ENCODE assay signal across 17 cellular contexts in genomic region chr10:20616056-20616671, GRCh38.
DNase-seq lines count a peak whose midpoint lies in the region; ATAC-seq and TF ChIP-seq lines count a peak whose summit lies in the region.
"Had no signal": no experiment of that assay in that cellular context is flagged by ENCODE, and none has a peak within 500 bp of the region (broad histone marks: within the 10 kb centered on the region; RNA-seq: fewer than 3 reads in every experiment).

No MANE protein-coding gene starts in this region.

- TF ChIP-seq CTCF in heart right ventricle (IDR thresholded peaks at IDR 0.05) = no peak

- intact Hi-C loops in heart right ventricle (cut with DNase I) = no loop called here

- peaks cover 74 to 76% of the 10 kb centered on the region in 2 donors for H3K4me1 Mint-ChIP-seq in immature natural killer cell
- peaks cover 35 to 38% of the 10 kb centered on the region in 2 donors for H3K4me1 Mint-ChIP-seq in natural killer cell treated with Interleukin-12 subunit alpha and Interleukin-12 subunit beta and Interleukin-15 and Interleukin-18, amount 100 ng/mL, for 72 hours (ENCODE audit: low read depth in 2 of 2)

- H3K9me3 ChIP-seq in heart right ventricle = no peaks in the 10 kb centered on the region
- H3K9me3 ChIP-seq: A549, BE2C, Caco-2, HAP-1 had no signal

- H3K9me3 Mint-ChIP-seq in immature natural killer cell = peaks cover 0 to 12% (median 6%) of the 10 kb centered on the region in 6 donors
- peaks cover 12% of the 10 kb centered on the region for H3K9me3 Mint-ChIP-seq in natural killer cell treated with Interleukin-12 subunit alpha and Interleukin-12 subunit beta and Interleukin-15 and Interleukin-18, amount 100 ng/mL, for 72 hours

- H3K27ac Mint-ChIP-seq in immature natural killer cell = peak overlapping the region; percentile 90 to 97 (median 94)
- peak overlapping the region; percentile 65 to 82 for H3K27ac Mint-ChIP-seq in natural killer cell treated with Interleukin-12 subunit alpha and Interleukin-12 subunit beta and Interleukin-15 and Interleukin-18, amount 100 ng/mL, for 72 hours
- H3K27ac Mint-ChIP-seq: IgD-negative memory B cell had no signal

- WGBS in heart right ventricle, 2 donors = 97 to 99% methylated on average over 3 of the region's 3 CpGs

- H3K4me3 ChIP-seq in heart right ventricle = no peak overlapping the region
- H3K4me3 ChIP-seq: A549, GM12878, HAP-1 had no signal

- H3K27me3 Mint-ChIP-seq in immature natural killer cell (ENCODE audit: low read depth in 3 of 3) = peaks cover 0 to 3% (median 2%) of the 10 kb centered on the region in 3 donors
- no peaks in the 10 kb centered on the region for H3K27me3 Mint-ChIP-seq in natural killer cell treated with Interleukin-12 subunit alpha and Interleukin-12 subunit beta and Interleukin-15 and Interleukin-18, amount 100 ng/mL, for 72 hours
- H3K27me3 Mint-ChIP-seq: CD8-positive, alpha-beta memory T cell; IgD-negative memory B cell had no signal

- H3K4me1 ChIP-seq in heart right ventricle = peaks cover 0 to 11% (median 0%) of the 10 kb centered on the region in 9 donors
- H3K4me1 ChIP-seq: A549, Caco-2, HAP-1 had no signal

- ATAC-seq in natural killer cell treated with Interleukin-12 subunit alpha and Interleukin-12 subunit beta and Interleukin-15 and Interleukin-18, amount 100 ng/mL, for 72 hours = peak; percentile 56 to 62
- ATAC-seq in GM21529 (IDR thresholded peaks at IDR 0.05; ENCODE audit: unreplicated experiment) = no peak
- no peak for ATAC-seq in heart right ventricle
- ATAC-seq: A549, GM12878 had no signal

- no peaks in the 10 kb centered on the region for H3K36me3 ChIP-seq in heart right ventricle
- H3K36me3 ChIP-seq: BE2C, HAP-1 had no signal

- peak overlapping the region; percentile 64 to 79 (median 76) for H3K4me3 Mint-ChIP-seq in immature natural killer cell
- H3K4me3 Mint-ChIP-seq in natural killer cell treated with Interleukin-12 subunit alpha and Interleukin-12 subunit beta and Interleukin-15 and Interleukin-18, amount 100 ng/mL, for 72 hours = peak overlapping the region; percentile 66
- H3K4me3 Mint-ChIP-seq: IgD-negative memory B cell had no signal

- H3K27ac ChIP-seq in heart right ventricle = peak overlapping the region in 4 of 10 donors; percentile 0 to 51 (median 20)
- H3K27ac ChIP-seq: A549, C4-2B had no signal

- peaks cover 4 to 21% (median 10%) of the 10 kb centered on the region in 3 donors for H3K36me3 Mint-ChIP-seq in immature natural killer cell
- H3K36me3 Mint-ChIP-seq in natural killer cell treated with Interleukin-12 subunit alpha and Interleukin-12 subunit beta and Interleukin-15 and Interleukin-18, amount 100 ng/mL, for 72 hours = peaks cover 7% of the 10 kb centered on the region
- H3K36me3 Mint-ChIP-seq: CD8-positive, alpha-beta memory T cell had no signal

- DNase-seq in LHCN-M2 (ENCODE audit: low read depth) (peak; percentile 17), immature natural killer cell (peak in 2 of 3 donors; percentile 36 to 44), KG1 (lab: John Stamatoyannopoulos, UW) (no peak), heart right ventricle (no peak), NCI-H526 (lab: John Stamatoyannopoulos, UW) (no peak)
- no peak for DNase-seq in natural killer cell treated with Interleukin-12 subunit alpha and Interleukin-12 subunit beta and Interleukin-15 and Interleukin-18, amount 100 ng/mL, for 72 hours (ENCODE audit: low spot score)
- DNase-seq: BE2C, Caco-2, DMS79, GOT3 had no signal

- no peaks in the 10 kb centered on the region for H3K27me3 ChIP-seq in heart right ventricle
- H3K27me3 ChIP-seq: BE2C had no signal

Comparison
In these comparisons a context has a peak if more than half of its experiments do, and no peak if none do; other contexts are left out.
1. DNase-seq: peak in LHCN-M2 (single experiment) and immature natural killer cell (2 of 3); none in natural killer cell treated with Interleukin-12 subunit alpha and Interleukin-12 subunit beta and Interleukin-15 and Interleukin-18, amount 100 ng/mL, for 72 hours (single experiment), KG1 (single experiment), heart right ventricle (0 of 2) and NCI-H526 (0 of 2).
2. ATAC-seq: peak in natural killer cell treated with Interleukin-12 subunit alpha and Interleukin-12 subunit beta and Interleukin-15 and Interleukin-18, amount 100 ng/mL, for 72 hours (2 of 2); none in GM21529 (single experiment) and heart right ventricle (0 of 8).